Comparison of ENCODE assay signal across 21 cellular contexts in genomic region chr9:19122490-19123042, GRCh38. TPM values are rescaled to one million over a fixed set of nuclear protein-coding genes. Genes with fewer than 3 reads are reported as not detected.
DNase-seq lines count a peak whose midpoint lies in the region; ATAC-seq, FAIRE-seq and TF ChIP-seq lines count a peak whose summit lies in the region.
"Had no signal": no experiment of that assay in that cellular context is flagged by ENCODE, and none has a peak within 500 bp of the region (broad histone marks: within the 10 kb centered on the region; RNA-seq: fewer than 3 reads in every experiment).

No MANE protein-coding gene starts in this region.

- H4K20me1 ChIP-seq in HepG2 (ENCODE audit: insufficient read depth, low read length): peaks cover 47% of the 10 kb centered on the region
- H4K20me1 ChIP-seq in hepatocyte (ENCODE audit: insufficient read depth, poor library complexity, severe bottlenecking): peaks cover 81% of the 10 kb centered on the region

- H3K79me2 ChIP-seq in HepG2 (ENCODE audit: insufficient read depth, low read length): peaks cover 54% of the 10 kb centered on the region
- H3K79me2 ChIP-seq in hepatocyte: peaks cover 80% of the 10 kb centered on the region

- no peak overlapping the region for H3K27ac ChIP-seq in HepG2 (ENCODE audit: extremely low read length, insufficient read depth, low read length)
- H3K27ac ChIP-seq in right lobe of liver: no peak overlapping the region
- no peak overlapping the region for H3K27ac ChIP-seq in hepatocyte

- H3K9me3 ChIP-seq in HepG2 (ENCODE audit: low read length) (no peaks in the 10 kb centered on the region), right lobe of liver (no peaks in the 10 kb centered on the region), hepatocyte (ENCODE audit: low read depth) (no peaks in the 10 kb centered on the region)
- H3K9me3 ChIP-seq: suprapubic skin had no signal

- no peaks in the 10 kb centered on the region for H3K9me3 Mint-ChIP-seq in activated T-helper 2 cell treated with anti-CD3 and anti-CD28 coated beads, Interferon-gamma antibody, Interleukin-2, Interleukin-4, amounts not matched to agents 10 μg/mL and 5 μg/mL and 100 μg/mL, durations not matched to agents 14 hours and 24 hours and 36 hours
- no peaks in the 10 kb centered on the region for H3K9me3 Mint-ChIP-seq in type B pancreatic cell
- H3K9me3 Mint-ChIP-seq: H9, naive B cell had no signal

- TF ChIP-seq POLR2A in HepG2 (IDR thresholded peaks at IDR 0.05; ENCODE audit: insufficient read depth in 1 of 2, low read depth in 2 of 2, low read length in 2 of 2) (peak; percentile 36 to 52; a peak in 2 of 4 replicates), right lobe of liver (IDR thresholded peaks at IDR 0.05) (no peak)

- H3K4me1 ChIP-seq in HepG2 (ENCODE audit: insufficient read depth, low read length) (peaks cover 85% of the 10 kb centered on the region), right lobe of liver (peaks cover 0 to 69% (median 20%) of the 10 kb centered on the region in 4 donors), hepatocyte (ENCODE audit: insufficient read depth) (peaks cover 8% of the 10 kb centered on the region)

- H3K27me3 Mint-ChIP-seq in activated T-helper 2 cell treated with anti-CD3 and anti-CD28 coated beads, Interferon-gamma antibody, Interleukin-2, Interleukin-4, amounts not matched to agents 10 μg/mL and 5 μg/mL and 100 μg/mL, durations not matched to agents 14 hours and 24 hours and 36 hours (ENCODE audit: low read depth): no peaks in the 10 kb centered on the region
- H3K27me3 Mint-ChIP-seq in type B pancreatic cell: no peaks in the 10 kb centered on the region
- H3K27me3 Mint-ChIP-seq: naive B cell had no signal

- WGBS in HepG2 (ENCODE audit: low lambda C conversion rate): 89% methylated on average over 3 of the region's 3 CpGs
- 73% methylated on average over 3 of the region's 3 CpGs for WGBS in right lobe of liver (ENCODE audit: insufficient coverage, low coverage, low lambda C conversion rate, missing lambda C conversion rate)
- 94% methylated on average over 3 of the region's 3 CpGs for WGBS in hepatocyte (ENCODE audit: low lambda C conversion rate, missing lambda C conversion rate)

- FAIRE-seq in HepG2 (lab: Jason Lieb, UNC): no peak
- FAIRE-seq: RCC 7860 had no signal

- H3K36me3 ChIP-seq in HepG2 (replicated peaks in 1 of 2; ENCODE audit: control insufficient read depth in 1 of 2, insufficient read depth in 2 of 2, low read length in 2 of 2) (peaks cover 22 to 86% of the 10 kb centered on the region in 2 experiments), right lobe of liver (peaks cover 0 to 80% (median 54%) of the 10 kb centered on the region in 4 donors), hepatocyte (replicated peaks; ENCODE audit: insufficient read depth, low read depth) (peaks cover 13% of the 10 kb centered on the region)

- CTCF ChIA-PET in HepG2 (lab: Yijun Ruan, JAX; ENCODE audit: low intra/inter-chr PET ratio, low total read pairs): interaction anchor here (1.4 to 1.5 kb wide), 2 partner anchors 33 to 52 kb away, joined by 3 to 4 read pairs; no protein-coding TSS in a partner anchor

- intact Hi-C loops in HepG2 (cut with micrococcal nuclease; ENCODE audit: unreplicated experiment) (loop anchor here (10.0 kb wide), 1 partner anchor 112 kb away; the partner anchor contains the start of gene DENND4C), right lobe of liver (cut with DNase I) (loop anchor here in 1 of 2 donors (10.0 kb wide), 1 partner anchor 52 kb away; no protein-coding TSS in a partner anchor)
- intact Hi-C loops in activated T-helper 2 cell treated with anti-CD3 and anti-CD28 coated beads, Interferon-gamma antibody, Interleukin-2, Interleukin-4, amounts not matched to agents 10 μg/mL and 5 μg/mL and 100 μg/mL, durations not matched to agents 14 hours and 24 hours and 36 hours (cut with micrococcal nuclease): loop anchor here (1.0 to 5.0 kb wide), 2 partner anchors 7 to 35 kb away; no protein-coding TSS in a partner anchor

- peak; percentile 7; the same call in 2 of the 3 replicates for ATAC-seq in HepG2
- ATAC-seq in right lobe of liver: no peak
- ATAC-seq: activated CD4-positive, CD25-positive, alpha-beta regulatory T cell treated with anti-CD3 and anti-CD28 coated beads, Interleukin-2, amount 50 U/mL, for 24 hours had no signal

- no TSS peak for BruUV-seq in HepG2 (replicated peaks; lab: Mats Ljungman, UMichigan)

- H2AFZ ChIP-seq in HepG2 (ENCODE audit: low read length) (no peak overlapping the region), hepatocyte (no peak overlapping the region)

- TF ChIP-seq CTCF in HepG2 (CRISPR knock-in tag; IDR thresholded peaks at IDR 0.05) (no peak), right lobe of liver (IDR thresholded peaks at IDR 0.05) (peak in 2 of 4 donors; percentile 6 to 25), hepatocyte (IDR thresholded peaks at IDR 0.05; ENCODE audit: poor library complexity) (no peak), type B pancreatic cell (conservative IDR thresholded peaks at IDR 0.05) (peak; percentile 29)

- H3K27me3 ChIP-seq in HepG2 (ENCODE audit: control insufficient read depth in 1 of 2, insufficient read depth in 2 of 2, low read length in 2 of 2) (peaks cover 0 to 5% of the 10 kb centered on the region in 2 experiments; a peak in 1 of 5 replicates), right lobe of liver (no peaks in the 10 kb centered on the region), hepatocyte (no peaks in the 10 kb centered on the region)
- H3K27me3 ChIP-seq: suprapubic skin had no signal

- H3K4me2 ChIP-seq in HepG2 (ENCODE audit: low read depth, low read length): peak overlapping the region; percentile 94
- peak overlapping the region; percentile 90 for H3K4me2 ChIP-seq in hepatocyte

- H3K4me1 Mint-ChIP-seq in activated T-helper 2 cell treated with anti-CD3 and anti-CD28 coated beads, Interferon-gamma antibody, Interleukin-2, Interleukin-4, amounts not matched to agents 10 μg/mL and 5 μg/mL and 100 μg/mL, durations not matched to agents 14 hours and 24 hours and 36 hours (ENCODE audit: low read depth): peaks cover 45% of the 10 kb centered on the region
- peaks cover 10% of the 10 kb centered on the region for H3K4me1 Mint-ChIP-seq in type B pancreatic cell (ENCODE audit: unreplicated experiment)

- H3K4me3 ChIP-seq in HepG2 (replicated peaks in 1 of 3; ENCODE audit: insufficient read depth in 1 of 3, low read depth in 2 of 3, low read length in 3 of 3): no peak overlapping the region
- H3K4me3 ChIP-seq in right lobe of liver: no peak overlapping the region
- no peak overlapping the region for H3K4me3 ChIP-seq in hepatocyte

- TF ChIP-seq EP300 in HepG2 (IDR thresholded peaks at IDR 0.05; ENCODE audit: low read depth in 2 of 2, low read length in 2 of 2) (no peak), HepG2 (CRISPR knock-in tag; IDR thresholded peaks at IDR 0.05; ENCODE audit: borderline replicate concordance) (no peak)

- peaks cover 93% of the 10 kb centered on the region for H3K36me3 Mint-ChIP-seq in activated T-helper 2 cell treated with anti-CD3 and anti-CD28 coated beads, Interferon-gamma antibody, Interleukin-2, Interleukin-4, amounts not matched to agents 10 μg/mL and 5 μg/mL and 100 μg/mL, durations not matched to agents 14 hours and 24 hours and 36 hours (ENCODE audit: low read depth)
- H3K36me3 Mint-ChIP-seq in type B pancreatic cell: peaks cover 48% of the 10 kb centered on the region

- no peak overlapping the region for H3K9ac ChIP-seq in HepG2 (ENCODE audit: insufficient read depth, low read depth, low read length)

- in situ Hi-C loops in HepG2 (cut with HindIII; ENCODE audit: extremely low pct_ligation_motif_present, low pct_unique_long_range_greater_than_20kb): no loop called here

- no peaks in the 10 kb centered on the region for H3K9me2 ChIP-seq in hepatocyte (replicated peaks; ENCODE audit: insufficient read depth)

- DNase-seq in HepG2 (ENCODE audit: low spot score): no peak
- no peak for DNase-seq in right lobe of liver
- no peak for DNase-seq in activated T-helper 2 cell treated with anti-CD3 and anti-CD28 coated beads, Interferon-gamma antibody, Interleukin-2, Interleukin-4, amounts not matched to agents 10 μg/mL and 5 μg/mL and 100 μg/mL, durations not matched to agents 14 hours and 24 hours and 36 hours (ENCODE audit: low spot score)
- no peak for DNase-seq in hepatocyte (ENCODE audit: low spot score)
- DNase-seq in type B pancreatic cell (ENCODE audit: extremely low spot score, unreplicated experiment): no peak
- DNase-seq in HuH-7.5 (ENCODE audit: low spot score): no peak
- no peak for DNase-seq in OCI-M2 (lab: John Stamatoyannopoulos, UW; ENCODE audit: unreplicated experiment)
- DNase-seq in activated gamma-delta T cell treated with Interleukin-2 at 50 U/mL for 16 hours: no peak
- DNase-seq: amygdala; effector memory CD4-positive, alpha-beta T cell; H9; hippocampal formation; IMR-90; islet precursor cell; MM.1S; naive B cell; NCI-H1694; T1000 had no signal

- POLR2A ChIA-PET in HepG2 (lab: Yijun Ruan, JAX): interaction anchor here (0.8 kb wide), 2 partner anchors 29 to 52 kb away, joined by 3 to 5 read pairs; no protein-coding TSS in a partner anchor

- peak overlapping the region; percentile 49 for H3K27ac Mint-ChIP-seq in activated T-helper 2 cell treated with anti-CD3 and anti-CD28 coated beads, Interferon-gamma antibody, Interleukin-2, Interleukin-4, amounts not matched to agents 10 μg/mL and 5 μg/mL and 100 μg/mL, durations not matched to agents 14 hours and 24 hours and 36 hours
- no peak overlapping the region for H3K27ac Mint-ChIP-seq in type B pancreatic cell
- H3K27ac Mint-ChIP-seq: H9, naive B cell had no signal

- TF ChIP-seq RAD21 in HepG2 (CRISPR knock-in tag; IDR thresholded peaks at IDR 0.05): no peak

- no peak overlapping the region for H3K4me3 Mint-ChIP-seq in activated T-helper 2 cell treated with anti-CD3 and anti-CD28 coated beads, Interferon-gamma antibody, Interleukin-2, Interleukin-4, amounts not matched to agents 10 μg/mL and 5 μg/mL and 100 μg/mL, durations not matched to agents 14 hours and 24 hours and 36 hours (ENCODE audit: low read depth)
- H3K4me3 Mint-ChIP-seq in type B pancreatic cell: no peak overlapping the region
- H3K4me3 Mint-ChIP-seq: H9, naive B cell had no signal

RNA-seq across cellular contexts. Expression of gene PLIN2, which starts 4.7 kb away (rescaled TPM):
- total RNA-seq in HepG2 (2016; rRNA removed; fragmentation: Illumina TruSeq; extraction: Trizol) (173 and 246 TPM in 2 replicates), right lobe of liver (1,000 to 10,000 TPM in 2 of 6 experiments, 100 to 1,000 TPM in 4; 151 to 2,070 (median 532) TPM), hepatocyte (402 and 427 TPM in 2 replicates), type B pancreatic cell (ENCODE audit: low replicate concordance) (79.1 and 95.1 TPM in 2 replicates)
- total RNA-seq in HepG2 (2016; cell fraction: cytosol; rRNA removed; fragmentation: Illumina TruSeq; extraction: Trizol; ENCODE audit: low read depth): 50.1 and 56.5 TPM in 2 replicates
- total RNA-seq in HepG2 (2016; cell fraction: insoluble cytoplasmic fraction; rRNA removed; fragmentation: Illumina TruSeq; extraction: Trizol): 166 and 239 TPM in 2 replicates
- total RNA-seq in HepG2 (2016; cell fraction: membrane; rRNA removed; fragmentation: Illumina TruSeq; extraction: Trizol): 84.9 and 96.5 TPM in 2 replicates
- total RNA-seq in HepG2 (2016; cell fraction: nucleus; rRNA removed; fragmentation: Illumina TruSeq; extraction: Trizol): 91.2 and 93.1 TPM in 2 replicates
- polyA plus RNA-seq in HepG2 (2011; rRNA removed) (822 and 951 TPM in 2 replicates), hepatocyte (401 and 508 TPM in 2 replicates)
- 1,188 and 1,378 TPM in 2 replicates for polyA plus RNA-seq in HepG2 (2011; cell fraction: cytosol; rRNA removed)
- 444 and 605 TPM in 2 replicates for polyA plus RNA-seq in HepG2 (2011; cell fraction: nucleus; rRNA removed)
- 656 and 669 TPM in 2 replicates for polyA plus RNA-seq in HepG2 (2012)
- polyA plus RNA-seq in HepG2 (2016; cell fraction: cytosol; fragmentation: Illumina TruSeq; extraction: Trizol; ENCODE audit: low read depth): 43.1 and 46.9 TPM in 2 replicates
- polyA plus RNA-seq in HepG2 (2016; cell fraction: insoluble cytoplasmic fraction; fragmentation: Illumina TruSeq; extraction: Trizol; ENCODE audit: low read depth): 237 and 238 TPM in 2 replicates
- 58.7 and 59.1 TPM in 2 replicates for polyA plus RNA-seq in HepG2 (2016; cell fraction: membrane; fragmentation: Illumina TruSeq; extraction: Trizol; ENCODE audit: low read depth)
- 110 and 124 TPM in 2 replicates for polyA plus RNA-seq in HepG2 (2016; cell fraction: nucleus; fragmentation: Illumina TruSeq; extraction: Trizol; ENCODE audit: insufficient read depth, low read depth)
- polyA minus RNA-seq in HepG2 (2011; rRNA and poly(A)+ RNA removed; ENCODE audit: low replicate concordance): 19.7 and 3,602 TPM in 2 replicates
- 634 and 723 TPM in 2 replicates for polyA minus RNA-seq in HepG2 (2011; cell fraction: cytosol; rRNA and poly(A)+ RNA removed)
- polyA minus RNA-seq in HepG2 (2011; cell fraction: nucleus; rRNA and poly(A)+ RNA removed): 230 and 413 TPM in 2 replicates
- 77.2 and 77.9 TPM in 2 replicates for total RNA-seq in activated T-helper 2 cell treated with anti-CD3 and anti-CD28 coated beads, Interferon-gamma antibody, Interleukin-2, Interleukin-4, amounts not matched to agents 10 μg/mL and 5 μg/mL and 100 μg/mL, durations not matched to agents 14 hours and 24 hours and 36 hours

RNA-seq across cellular contexts. Expression of gene HAUS6, which starts 19.9 kb away (rescaled TPM):
- total RNA-seq in HepG2 (2016; rRNA removed; fragmentation: Illumina TruSeq; extraction: Trizol): 31.1 and 51.3 TPM in 2 replicates
- 8.8 and 9.4 TPM in 2 replicates for total RNA-seq in HepG2 (2016; cell fraction: cytosol; rRNA removed; fragmentation: Illumina TruSeq; extraction: Trizol; ENCODE audit: low read depth)
- 28.3 and 49.0 TPM in 2 replicates for total RNA-seq in HepG2 (2016; cell fraction: insoluble cytoplasmic fraction; rRNA removed; fragmentation: Illumina TruSeq; extraction: Trizol)
- 13.2 and 16.4 TPM in 2 replicates for total RNA-seq in HepG2 (2016; cell fraction: membrane; rRNA removed; fragmentation: Illumina TruSeq; extraction: Trizol)
- 28.7 and 30.6 TPM in 2 replicates for total RNA-seq in HepG2 (2016; cell fraction: nucleus; rRNA removed; fragmentation: Illumina TruSeq; extraction: Trizol)
- 6.2 and 9.8 TPM in 2 replicates for polyA plus RNA-seq in HepG2 (2011; rRNA removed)
- 3.9 and 4.5 TPM in 2 replicates for polyA plus RNA-seq in HepG2 (2011; cell fraction: cytosol; rRNA removed)
- 5.5 and 6.2 TPM in 2 replicates for polyA plus RNA-seq in HepG2 (2011; cell fraction: nucleus; rRNA removed)
- 8.1 and 13.3 TPM in 2 replicates for polyA plus RNA-seq in HepG2 (2012)
- 0.77 and 1.1 TPM in 2 replicates for polyA plus RNA-seq in HepG2 (2016; cell fraction: cytosol; fragmentation: Illumina TruSeq; extraction: Trizol; ENCODE audit: low read depth)
- polyA plus RNA-seq in HepG2 (2016; cell fraction: insoluble cytoplasmic fraction; fragmentation: Illumina TruSeq; extraction: Trizol; ENCODE audit: low read depth): 25.0 and 27.9 TPM in 2 replicates
- 3.1 and 3.4 TPM in 2 replicates for polyA plus RNA-seq in HepG2 (2016; cell fraction: membrane; fragmentation: Illumina TruSeq; extraction: Trizol; ENCODE audit: low read depth)
- 36.4 and 41.0 TPM in 2 replicates for polyA plus RNA-seq in HepG2 (2016; cell fraction: nucleus; fragmentation: Illumina TruSeq; extraction: Trizol; ENCODE audit: insufficient read depth, low read depth)
- polyA minus RNA-seq in HepG2 (2011; rRNA and poly(A)+ RNA removed; ENCODE audit: low replicate concordance): 10.4 and 16.3 TPM in 2 replicates
- polyA minus RNA-seq in HepG2 (2011; cell fraction: cytosol; rRNA and poly(A)+ RNA removed): 9.9 and 12.0 TPM in 2 replicates
- polyA minus RNA-seq in HepG2 (2011; cell fraction: nucleus; rRNA and poly(A)+ RNA removed): 21.0 and 21.8 TPM in 2 replicates
- total RNA-seq in right lobe of liver: 1 to 10 TPM; 2.9 to 8.1 (median 4.3) TPM
- 28.3 and 31.6 TPM in 2 replicates for total RNA-seq in activated T-helper 2 cell treated with anti-CD3 and anti-CD28 coated beads, Interferon-gamma antibody, Interleukin-2, Interleukin-4, amounts not matched to agents 10 μg/mL and 5 μg/mL and 100 μg/mL, durations not matched to agents 14 hours and 24 hours and 36 hours
- total RNA-seq in hepatocyte: 10.7 and 12.4 TPM in 2 replicates
- polyA plus RNA-seq in hepatocyte: 2.2 and 2.9 TPM in 2 replicates
- total RNA-seq in type B pancreatic cell (ENCODE audit: low replicate concordance): 13.9 and 20.7 TPM in 2 replicates
